Comparison of ENCODE assay signal across 29 cellular contexts in genomic region chr15:29420188-29420587, GRCh38.
"Had no signal": no experiment of that assay in that cellular context is flagged by ENCODE, and none has a peak within 500 bp of the region (broad histone marks: within the 10 kb centered on the region; RNA-seq: fewer than 3 reads in every experiment).

No MANE protein-coding gene starts in this region.

- H3K27me3 Mint-ChIP-seq: progenitor cell of endocrine pancreas; stimulated activated naive B cell treated with anti-CD40 and anti-IgM and Interleukin-4, amounts not matched to agents 10 μg/mL and 1 μg/mL and 100 μg/mL, for 72 hours had no signal

- DNase-seq: activated CD4-positive, alpha-beta memory T cell treated with anti-CD3 and anti-CD28 coated beads for 36 hours; activated CD4-positive, alpha-beta T cell treated with anti-CD3 and anti-CD28 coated beads for 4 hours; activated CD8-positive, alpha-beta memory T cell treated with anti-CD3 and anti-CD28 coated beads, Interleukin-2, amount 50 U/mL, for 4 hours; activated effector memory CD4-positive, alpha-beta T cell treated with anti-CD3 and anti-CD28 coated beads, Interleukin-2, amount 50 U/mL, for 16 hours; activated naive CD4-positive, alpha-beta T cell treated with anti-CD3 and anti-CD28 coated beads, Interleukin-2, amount 50 U/mL, for 16 hours; activated T-cell treated with anti-CD3 and anti-CD28 coated beads, Interleukin-2, amount 50 U/mL, for 1 hour; amygdala; central memory CD4-positive, alpha-beta T cell; foreskin fibroblast; head of caudate nucleus; hippocampal formation; kidney glomerular epithelial cell; left ventricle myocardium inferior; mucosa of descending colon; ovary; stimulated activated CD4-positive, alpha-beta T cell treated with anti-CD3 and anti-CD28 coated beads, Interleukin-1b, Interleukin-23, amount 100 ng/mL, for 48 hours; stimulated activated CD4-positive, alpha-beta T cell treated with anti-CD3 and anti-CD28 coated beads, Interleukin-4, amount 100 ng/mL, for 4 hours; stimulated activated CD8-positive, alpha-beta memory T cell treated with anti-CD3 and anti-CD28 coated beads, Interleukin-4, amount 100 ng/mL, for 48 hours; stimulated activated naive B cell treated with anti-CD40 and anti-IgM and Interleukin-4, amounts not matched to agents 10 μg/mL and 1 μg/mL and 100 μg/mL, for 72 hours; tibial artery; upper lobe of right lung had no signal

- H3K27me3 ChIP-seq: breast epithelium, ovary, right lobe of liver, suprapubic skin, tibial artery, upper lobe of right lung had no signal

- H3K9me3 Mint-ChIP-seq: activated T-helper 1 cell treated with anti-CD3 and anti-CD28 coated beads, Interleukin-12 subunit alpha, Interleukin-12 subunit beta, Interleukin-2, Interleukin-4 antibody, amounts not matched to agents 30 ng/mL and 10 ng/mL and 1 ng/mL, durations not matched to agents 14 hours and 24 hours and 36 hours had no signal

- H3K4me3 ChIP-seq: breast epithelium, left ventricle myocardium inferior, lung, mucosa of descending colon, ovary, right lobe of liver, skin epidermis, suprapubic skin, tibial artery, upper lobe of right lung had no signal

- H3K27ac Mint-ChIP-seq: activated CD4-positive, alpha-beta memory T cell treated with anti-CD3 and anti-CD28 coated beads for 36 hours; activated T-helper 1 cell treated with anti-CD3 and anti-CD28 coated beads, Interleukin-12 subunit alpha, Interleukin-12 subunit beta, Interleukin-2, Interleukin-4 antibody, amounts not matched to agents 30 ng/mL and 10 ng/mL and 1 ng/mL, durations not matched to agents 14 hours and 24 hours and 36 hours; nephron; progenitor cell of endocrine pancreas; stimulated activated naive B cell treated with anti-CD40 and anti-IgM and Interleukin-4, amounts not matched to agents 10 μg/mL and 1 μg/mL and 100 μg/mL, for 72 hours had no signal

- H3K36me3 Mint-ChIP-seq: activated CD4-positive, alpha-beta memory T cell treated with anti-CD3 and anti-CD28 coated beads for 36 hours; stimulated activated naive B cell treated with anti-CD40 and anti-IgM and Interleukin-4, amounts not matched to agents 10 μg/mL and 1 μg/mL and 100 μg/mL, for 72 hours had no signal

- H3K9me3 ChIP-seq: breast epithelium, left ventricle myocardium inferior, mucosa of descending colon, ovary, right lobe of liver, suprapubic skin, tibial artery, upper lobe of right lung had no signal

- H3K4me3 Mint-ChIP-seq: activated CD4-positive, alpha-beta memory T cell treated with anti-CD3 and anti-CD28 coated beads for 36 hours; activated T-helper 1 cell treated with anti-CD3 and anti-CD28 coated beads, Interleukin-12 subunit alpha, Interleukin-12 subunit beta, Interleukin-2, Interleukin-4 antibody, amounts not matched to agents 30 ng/mL and 10 ng/mL and 1 ng/mL, durations not matched to agents 14 hours and 24 hours and 36 hours; nephron; stimulated activated naive B cell treated with anti-CD40 and anti-IgM and Interleukin-4, amounts not matched to agents 10 μg/mL and 1 μg/mL and 100 μg/mL, for 72 hours had no signal

- H3K4me1 ChIP-seq: breast epithelium, left ventricle myocardium inferior, right lobe of liver, suprapubic skin, tibial artery, upper lobe of right lung had no signal

- H3K4me1 Mint-ChIP-seq: nephron; stimulated activated naive B cell treated with anti-CD40 and anti-IgM and Interleukin-4, amounts not matched to agents 10 μg/mL and 1 μg/mL and 100 μg/mL, for 72 hours had no signal

- H3K36me3 ChIP-seq: breast epithelium, left ventricle myocardium inferior, ovary, right lobe of liver, suprapubic skin, tibial artery, upper lobe of right lung had no signal

- H3K27ac ChIP-seq: breast epithelium, left ventricle myocardium inferior, ovary, right lobe of liver, skin epidermis, suprapubic skin, tibial artery, upper lobe of right lung had no signal
